6 cellular contexts compared by ENCODE assay signal in the genomic region with DNA sequence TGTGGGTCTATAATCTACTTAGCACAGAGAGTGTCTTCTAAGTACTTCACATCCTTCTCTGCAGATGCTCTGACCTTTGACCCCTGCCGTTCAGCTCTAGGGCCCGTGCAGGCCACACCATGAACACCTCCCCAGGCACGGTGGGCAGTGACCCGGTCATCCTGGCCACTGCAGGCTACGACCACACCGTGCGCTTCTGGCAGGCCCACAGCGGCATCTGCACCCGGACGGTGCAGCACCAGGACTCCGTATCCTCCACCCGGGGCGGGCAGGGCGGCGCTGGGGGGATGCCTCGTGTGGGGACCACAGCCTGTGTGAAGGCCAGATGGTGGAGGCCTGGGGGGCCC. TPM values are rescaled to one million over a fixed set of nuclear protein-coding genes. Genes with fewer than 3 reads are reported as not detected.
DNase-seq lines count a peak whose midpoint lies in the region; ATAC-seq and TF ChIP-seq lines count a peak whose summit lies in the region.

No MANE protein-coding gene starts in this region.

- peaks cover 14 to 32% (median 21%) of the 10 kb centered on the region in 3 donors for H3K4me1 Mint-ChIP-seq in CD8-positive, alpha-beta memory T cell

- peak overlapping the region; percentile 70 to 95 (median 82) for H3K4me3 Mint-ChIP-seq in CD8-positive, alpha-beta memory T cell

- H3K4me1 ChIP-seq in CD8-positive, alpha-beta memory T cell (ENCODE audit: insufficient read depth, low read length) = peaks cover 17% of the 10 kb centered on the region
- H3K4me1 ChIP-seq in prostate gland (replicated peaks) = peaks cover 6% of the 10 kb centered on the region

- H3K4me3 ChIP-seq in CD8-positive, alpha-beta memory T cell (ENCODE audit: low read length) = peak overlapping the region; percentile 84
- peak overlapping the region; percentile 83 for H3K4me3 ChIP-seq in coronary artery
- H3K4me3 ChIP-seq in prostate gland = peak overlapping the region; percentile 78 to 83

- peak; percentile 1 for ATAC-seq in HG03097 (IDR thresholded peaks at IDR 0.05; ENCODE audit: low FRiP score, unreplicated experiment)

- TF ChIP-seq CTCF in coronary artery (IDR thresholded peaks at IDR 0.05) (no peak), prostate gland (IDR thresholded peaks at IDR 0.05) (no peak)

- no peaks in the 10 kb centered on the region for H3K27me3 ChIP-seq in CD8-positive, alpha-beta memory T cell (ENCODE audit: insufficient read depth, low read length, poor library complexity, severe bottlenecking)
- no peaks in the 10 kb centered on the region for H3K27me3 ChIP-seq in prostate gland (replicated peaks; ENCODE audit: insufficient read depth)

- no peaks in the 10 kb centered on the region for H3K27me3 Mint-ChIP-seq in CD8-positive, alpha-beta memory T cell

- peak overlapping the region; percentile 81 for H3K27ac ChIP-seq in CD8-positive, alpha-beta memory T cell (ENCODE audit: low read depth, low read length)
- H3K27ac ChIP-seq in coronary artery (peak overlapping the region; percentile 97), prostate gland (peak overlapping the region; percentile 97)

- WGBS in prostate gland = 5% methylated on average over 16 of the region's 16 CpGs

- CTCF ChIA-PET in CD8-positive, alpha-beta memory T cell (lab: Charles Lee) = interaction anchor here (0.6 to 3.9 kb wide), 5 partner anchors 9 to 141 kb away, joined by 3 to 17 read pairs (median 4); a partner anchor contains a TSS

- intact Hi-C loops in prostate gland (cut with DNase I) = loop anchor here (10.0 kb wide), 1 partner anchor 49 kb away; a partner anchor contains a TSS

- peaks cover 0 to 30% (median 4%) of the 10 kb centered on the region in 3 donors for H3K36me3 Mint-ChIP-seq in CD8-positive, alpha-beta memory T cell

- no peaks in the 10 kb centered on the region for H3K9me3 Mint-ChIP-seq in CD8-positive, alpha-beta memory T cell

- no peak for DNase-seq in CD8-positive, alpha-beta memory T cell
- DNase-seq in coronary artery (ENCODE audit: low spot score) = no peak
- no peak for DNase-seq in prostate gland (ENCODE audit: low spot score)
- DNase-seq in COR-L47 (lab: John Stamatoyannopoulos, UW) = no peak
- DNase-seq in NCI-H1048 (lab: John Stamatoyannopoulos, UW) = no peak

- TF ChIP-seq POLR2A in prostate gland (IDR thresholded peaks at IDR 0.05) = no peak

- no peaks in the 10 kb centered on the region for H3K9me3 ChIP-seq in CD8-positive, alpha-beta memory T cell (ENCODE audit: low read length)
- no peaks in the 10 kb centered on the region for H3K9me3 ChIP-seq in prostate gland

- H3K27ac Mint-ChIP-seq in CD8-positive, alpha-beta memory T cell = peak overlapping the region; percentile 46 to 90 (median 78)

- peaks cover 3% of the 10 kb centered on the region for H3K36me3 ChIP-seq in CD8-positive, alpha-beta memory T cell (ENCODE audit: insufficient read depth, low read length)
- peaks cover 0 to 16% of the 10 kb centered on the region in 2 donors for H3K36me3 ChIP-seq in prostate gland

- POLR2A ChIA-PET in CD8-positive, alpha-beta memory T cell (lab: Charles Lee) = interaction anchor here (0.7 to 2.5 kb wide), 4 partner anchors 9 to 241 kb away, joined by 3 to 20 read pairs (median 3); a partner anchor contains a TSS

RNA-seq across cellular contexts. Expression of a gene that starts 0.7 kb away (rescaled TPM):
- total RNA-seq in CD8-positive, alpha-beta memory T cell = 10 to 100 TPM; 75.4 to 76.8 TPM
- 30.8 TPM for polyA plus RNA-seq in CD8-positive, alpha-beta memory T cell
- 100 to 1,000 TPM in 1 of 2 donors, 10 to 100 TPM in 1; 55.9 to 110 TPM for total RNA-seq in prostate gland

RNA-seq across cellular contexts. Expression of a gene that starts 4.7 kb away (rescaled TPM):
- total RNA-seq in CD8-positive, alpha-beta memory T cell = 10 to 100 TPM in 1 of 2 experiments, 1 to 10 TPM in 1; 8.4 to 10.9 TPM
- polyA plus RNA-seq in CD8-positive, alpha-beta memory T cell = 0.14 TPM
- total RNA-seq in prostate gland = 10 to 100 TPM; 18.4 to 26.2 TPM

RNA-seq across cellular contexts. Expression of a gene that starts 8.7 kb away (rescaled TPM):
- 10 to 100 TPM; 27.3 to 30.9 TPM for total RNA-seq in CD8-positive, alpha-beta memory T cell
- 14.7 TPM for polyA plus RNA-seq in CD8-positive, alpha-beta memory T cell
- 10 to 100 TPM; 12.7 to 23.7 TPM for total RNA-seq in prostate gland

RNA-seq across cellular contexts. Expression of a gene that starts 9.5 kb away (rescaled TPM):
- total RNA-seq in CD8-positive, alpha-beta memory T cell = under 1 TPM; 0.13 to 0.24 TPM
- polyA plus RNA-seq in CD8-positive, alpha-beta memory T cell = not detected
- total RNA-seq in prostate gland = 1 to 10 TPM in 1 of 2 donors, under 1 TPM in 1; 0.77 to 5.3 TPM

RNA-seq across cellular contexts. Expression of a gene that starts 17.5 kb away (rescaled TPM):
- total RNA-seq in CD8-positive, alpha-beta memory T cell = 10 to 100 TPM; 28.9 to 29.8 TPM
- 16.5 TPM for polyA plus RNA-seq in CD8-positive, alpha-beta memory T cell
- total RNA-seq in prostate gland = 10 to 100 TPM; 38.7 to 69.1 TPM
